In the genomic region with DNA sequence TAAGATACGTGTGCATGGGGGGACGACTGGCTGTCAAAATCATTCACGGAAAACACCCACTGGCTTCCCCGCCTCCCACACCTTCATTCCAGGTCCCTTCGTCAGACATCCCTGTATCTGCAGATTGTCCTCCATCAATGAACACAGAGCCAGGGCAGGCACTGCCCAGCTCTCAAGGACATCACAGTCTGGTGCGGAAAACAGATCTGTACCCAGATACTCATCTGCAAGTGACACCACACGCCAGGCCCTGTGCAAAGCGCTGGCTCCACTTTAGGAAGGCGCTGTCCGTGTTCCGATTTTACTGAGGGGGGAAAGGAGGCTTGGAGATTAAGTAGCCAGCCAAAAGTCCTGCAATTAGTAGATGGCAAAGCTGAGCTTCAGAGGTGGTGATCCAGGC, we compare ENCODE assay signal across 27 cellular contexts.
"Had no signal": no experiment of that assay in that cellular context is flagged by ENCODE, and none has a peak within 500 bp of the region (broad histone marks: within the 10 kb centered on the region; RNA-seq: fewer than 3 reads in every experiment).

No MANE protein-coding gene starts in this region.

- H3K4me1 ChIP-seq: ascending aorta had no signal

- H3K27me3 ChIP-seq: ascending aorta had no signal

- H3K4me3 ChIP-seq: ascending aorta, cardiac muscle cell had no signal

- DNase-seq: activated B cell treated with CpG ODN at 0.5 μM for 24 hours; activated CD4-positive, alpha-beta memory T cell treated with anti-CD3 and anti-CD28 coated beads for 36 hours; activated CD4-positive, alpha-beta T cell treated with anti-CD3 and anti-CD28 coated beads for 4 hours; activated CD4-positive, alpha-beta T cell treated with anti-CD3 and anti-CD28 coated beads, Interleukin-2, amount 10 ng/mL, durations not matched to agents 24 days and 14 days; activated CD4-positive, alpha-beta T cell treated with anti-CD3 and anti-CD28 coated beads, Interleukin-2, amount 50 U/mL, for 1 hour; activated CD4-positive, alpha-beta T cell treated with anti-CD3 and anti-CD28 coated beads, Interleukin-2, amount 50 U/mL, for 4 hours; activated CD4-positive, CD25-positive, alpha-beta regulatory T cell treated with anti-CD3 and anti-CD28 coated beads, Interleukin-2, amount 50 U/mL, for 72 hours; activated CD8-positive, alpha-beta memory T cell treated with anti-CD3 and anti-CD28 coated beads, Interleukin-2, amount 50 U/mL, for 4 hours; activated CD8-positive, alpha-beta T cell treated with anti-CD3 and anti-CD28 coated beads for 36 hours; activated effector memory CD4-positive, alpha-beta T cell treated with Interleukin-2 at 50 U/mL for 16 hours; activated gamma-delta T cell; activated naive CD4-positive, alpha-beta T cell treated with anti-CD3 and anti-CD28 coated beads, Interleukin-2, amount 10 ng/mL, durations not matched to agents 7 days and 5 days; activated naive CD4-positive, alpha-beta T cell treated with Interleukin-2 at 50 U/mL for 16 hours; activated naive CD8-positive, alpha-beta T cell treated with anti-CD3 and anti-CD28 coated beads, Interleukin-2, amount 10 ng/mL, durations not matched to agents 7 days and 5 days; activated naive CD8-positive, alpha-beta T cell treated with anti-CD3 and anti-CD28 coated beads, Interleukin-2, amount 50 U/mL, for 24 hours; activated T-cell treated with anti-CD3 and anti-CD28 coated beads for 4 hours; activated T-cell treated with anti-CD3 and anti-CD28 coated beads, Interleukin-2, amount 50 U/mL, for 1 hour; activated T-cell treated with anti-CD3 and anti-CD28 coated beads, Interleukin-2, amount 50 U/mL, for 4 hours; activated T-cell treated with anti-CD3 and anti-CD28 coated beads, Interleukin-2, amount 50 U/mL, for 72 hours; amygdala; anterior cingulate cortex; cerebellar nuclear complex; T-helper 2 cell; T-helper 9 cell had no signal

- H3K27ac ChIP-seq: ascending aorta, cardiac muscle cell, VCaP had no signal

- H3K36me3 ChIP-seq: ascending aorta, cardiac muscle cell had no signal

- ATAC-seq: activated CD8-positive, alpha-beta T cell treated with anti-CD3 and anti-CD28 coated beads for 36 hours; activated naive CD8-positive, alpha-beta T cell treated with anti-CD3 and anti-CD28 coated beads, Interleukin-2, amount 50 U/mL, for 24 hours; activated T-cell treated with anti-CD3 and anti-CD28 coated beads, Interleukin-2, amount 50 U/mL, for 4 hours; activated T-cell treated with anti-CD3 and anti-CD28 coated beads, Interleukin-2, amount 50 U/mL, for 72 hours had no signal

- H3K9me3 ChIP-seq: ascending aorta had no signal
